In genomic region chr5:137075163-137075970, GRCh38 we compare ENCODE assay signal across 9 cellular contexts.
DNase-seq lines count a peak whose midpoint lies in the region; ATAC-seq, FAIRE-seq and TF ChIP-seq lines count a peak whose summit lies in the region.
"Had no signal": no experiment of that assay in that cellular context is flagged by ENCODE, and none has a peak within 500 bp of the region (broad histone marks: within the 10 kb centered on the region; RNA-seq: fewer than 3 reads in every experiment).

No MANE protein-coding gene starts in this region.

- no peaks in the 10 kb centered on the region for H4K20me1 ChIP-seq in HepG2 (ENCODE audit: insufficient read depth, low read length)

- H3K4me3 ChIP-seq in body of pancreas (no peak overlapping the region), HepG2 (replicated peaks in 1 of 3; ENCODE audit: insufficient read depth in 1 of 3, low read depth in 2 of 3, low read length in 3 of 3) (no peak overlapping the region)

- H3K9me3 ChIP-seq in body of pancreas (no peaks in the 10 kb centered on the region), HepG2 (ENCODE audit: low read length) (no peaks in the 10 kb centered on the region)

- H3K4me3 Mint-ChIP-seq in natural killer cell treated with Interleukin-12 subunit alpha and Interleukin-12 subunit beta and Interleukin-15 and Interleukin-18, amount 100 ng/mL, for 72 hours: no peak overlapping the region
- H3K4me3 Mint-ChIP-seq: T-helper 1 cell treated with Interleukin-12 subunit alpha and Interleukin-12 subunit beta and Interleukin-4 antibody, amounts not matched to agents 30 μg/mL and 1 μg/mL, for 36 hours had no signal

- in situ Hi-C loops in HepG2 (cut with HindIII; ENCODE audit: extremely low pct_ligation_motif_present, low pct_unique_long_range_greater_than_20kb): loop anchor here (5.0 kb wide), 1 partner anchor 147 kb away; no protein-coding TSS in a partner anchor

- no peaks in the 10 kb centered on the region for H3K36me3 Mint-ChIP-seq in natural killer cell treated with Interleukin-12 subunit alpha and Interleukin-12 subunit beta and Interleukin-15 and Interleukin-18, amount 100 ng/mL, for 72 hours

- WGBS in body of pancreas, 2 donors: 24 to 26% methylated on average over 7 of the region's 7 CpGs
- WGBS in HepG2 (ENCODE audit: low lambda C conversion rate): 7% methylated on average over 3 of the region's 7 CpGs

- peak; percentile 76 for FAIRE-seq in HepG2 (lab: Jason Lieb, UNC)

- POLR2A ChIA-PET in HepG2 (lab: Yijun Ruan, JAX): no interaction called here

- BruUV-seq in HepG2 (replicated peaks; lab: Mats Ljungman, UMichigan): no TSS peak

- TF ChIP-seq POLR2A in body of pancreas (IDR thresholded peaks at IDR 0.05) (no peak), HepG2 (IDR thresholded peaks at IDR 0.05; ENCODE audit: insufficient read depth in 1 of 2, low read depth in 2 of 2, low read length in 2 of 2) (no peak)

- H2AFZ ChIP-seq in HepG2 (ENCODE audit: low read length): no peak overlapping the region

- CTCF ChIA-PET in HepG2 (lab: Yijun Ruan, JAX; ENCODE audit: low intra/inter-chr PET ratio, low total read pairs): no interaction called here

- H3K9me3 Mint-ChIP-seq in natural killer cell treated with Interleukin-12 subunit alpha and Interleukin-12 subunit beta and Interleukin-15 and Interleukin-18, amount 100 ng/mL, for 72 hours: no peaks in the 10 kb centered on the region
- H3K9me3 Mint-ChIP-seq: T-helper 1 cell treated with Interleukin-12 subunit alpha and Interleukin-12 subunit beta and Interleukin-4 antibody, amounts not matched to agents 30 μg/mL and 1 μg/mL, for 36 hours had no signal

- H3K79me2 ChIP-seq in HepG2 (ENCODE audit: insufficient read depth, low read length): no peaks in the 10 kb centered on the region

- intact Hi-C loops in body of pancreas (cut with DNase I): no loop called here
- intact Hi-C loops in HepG2 (cut with micrococcal nuclease; ENCODE audit: unreplicated experiment): loop anchor here (1.0 kb wide), 2 partner anchors 140 to 145 kb away; no protein-coding TSS in a partner anchor

- TF ChIP-seq CTCF in body of pancreas (IDR thresholded peaks at IDR 0.05) (peak; percentile 64 to 94 (median 89)), HepG2 (CRISPR knock-in tag; IDR thresholded peaks at IDR 0.05) (peak; percentile 81)

- H3K27me3 Mint-ChIP-seq in natural killer cell treated with Interleukin-12 subunit alpha and Interleukin-12 subunit beta and Interleukin-15 and Interleukin-18, amount 100 ng/mL, for 72 hours: peaks cover 5 to 20% of the 10 kb centered on the region in 2 donors

- ATAC-seq in HG03354 (IDR thresholded peaks at IDR 0.05; ENCODE audit: poor library complexity, severe bottlenecking, unreplicated experiment) (peak; percentile 80), body of pancreas (peak; percentile 95), HepG2 (peak; percentile 100)
- no peak for ATAC-seq in natural killer cell treated with Interleukin-12 subunit alpha and Interleukin-12 subunit beta and Interleukin-15 and Interleukin-18, amount 100 ng/mL, for 72 hours

- H3K36me3 ChIP-seq in body of pancreas (replicated peaks in 1 of 2; ENCODE audit: insufficient read depth in 1 of 2, low read depth in 2 of 2) (no peaks in the 10 kb centered on the region), HepG2 (replicated peaks in 1 of 2; ENCODE audit: control insufficient read depth in 1 of 2, insufficient read depth in 2 of 2, low read length in 2 of 2) (no peaks in the 10 kb centered on the region)

- H3K4me1 ChIP-seq in body of pancreas (peaks cover 38% of the 10 kb centered on the region), HepG2 (ENCODE audit: insufficient read depth, low read length) (no peaks in the 10 kb centered on the region)

- H3K27ac ChIP-seq in body of pancreas (peak overlapping the region; percentile 51 to 74 (median 58)), HepG2 (ENCODE audit: extremely low read length, insufficient read depth, low read length) (no peak overlapping the region)

- no peak overlapping the region for H3K27ac Mint-ChIP-seq in natural killer cell treated with Interleukin-12 subunit alpha and Interleukin-12 subunit beta and Interleukin-15 and Interleukin-18, amount 100 ng/mL, for 72 hours
- H3K27ac Mint-ChIP-seq: T-helper 1 cell treated with Interleukin-12 subunit alpha and Interleukin-12 subunit beta and Interleukin-4 antibody, amounts not matched to agents 30 μg/mL and 1 μg/mL, for 36 hours had no signal

- no peaks in the 10 kb centered on the region for H3K27me3 ChIP-seq in body of pancreas
- H3K27me3 ChIP-seq in HepG2 (ENCODE audit: control insufficient read depth in 1 of 2, insufficient read depth in 2 of 2, low read length in 2 of 2): no peaks in the 10 kb centered on the region; a peak in 1 of 5 replicates

- DNase-seq in DMS 273 treated with DMSO at 0.1 percent for 48 hours (lab: John Stamatoyannopoulos, UW) (peak; percentile 13), GM19240 (ENCODE audit: insufficient read length, low spot score) (peak; percentile 21), NCI-H774 (lab: John Stamatoyannopoulos, UW) (peak; percentile 82), body of pancreas (peak; percentile 92 to 94 (median 93)), HepG2 (ENCODE audit: low spot score) (peak; percentile 69)
- no peak for DNase-seq in central memory CD4-positive, alpha-beta T cell
- no peak for DNase-seq in natural killer cell treated with Interleukin-12 subunit alpha and Interleukin-12 subunit beta and Interleukin-15 and Interleukin-18, amount 100 ng/mL, for 72 hours (ENCODE audit: low spot score)

- TF ChIP-seq RAD21 in HepG2 (CRISPR knock-in tag; IDR thresholded peaks at IDR 0.05): peak; percentile 32; the same call in 1 of the 2 replicates

- H3K4me2 ChIP-seq in HepG2 (ENCODE audit: low read depth, low read length): no peak overlapping the region

- H3K4me1 Mint-ChIP-seq in natural killer cell treated with Interleukin-12 subunit alpha and Interleukin-12 subunit beta and Interleukin-15 and Interleukin-18, amount 100 ng/mL, for 72 hours (ENCODE audit: low read depth in 2 of 2): no peaks in the 10 kb centered on the region

- TF ChIP-seq EP300 in HepG2 (IDR thresholded peaks at IDR 0.05; ENCODE audit: low read depth in 2 of 2, low read length in 2 of 2) (no peak), HepG2 (CRISPR knock-in tag; IDR thresholded peaks at IDR 0.05; ENCODE audit: borderline replicate concordance) (no peak)

- H3K9ac ChIP-seq in HepG2 (ENCODE audit: insufficient read depth, low read depth, low read length): no peak overlapping the region

TF ChIP-seq in HepG2, 621 proteins besides CTCF, POLR2A, EP300 and RAD21 (continues in another document):
- TF ChIP-seq ZNF670 (CRISPR knock-in tag; IDR thresholded peaks at IDR 0.05; ENCODE audit: borderline replicate concordance) (no peak), PHF21A (CRISPR knock-in tag; IDR thresholded peaks at IDR 0.05) (no peak), XRCC5 (optimal IDR thresholded peaks at IDR 0.05; ENCODE audit: low read length) (peak; percentile 96), FOSL2 (CRISPR knock-in tag; IDR thresholded peaks at IDR 0.05) (0 out of 2 replicates have a peak, but pooled peaks have one; percentile 11), NR3C1 (CRISPR knock-in tag; IDR thresholded peaks at IDR 0.05) (no peak), ZNF788 (CRISPR knock-in tag; IDR thresholded peaks at IDR 0.05; ENCODE audit: borderline replicate concordance) (peak; percentile 49; the same call in 1 of the 2 replicates), SMC3 (IDR thresholded peaks at IDR 0.05; ENCODE audit: low read length) (peak; percentile 47), MIER3 (CRISPR knock-in tag; IDR thresholded peaks at IDR 0.05; ENCODE audit: borderline replicate concordance) (0 out of 2 replicates have a peak, but pooled peaks have one; percentile 26), ZNF12 (CRISPR knock-in tag; IDR thresholded peaks at IDR 0.05) (peak; percentile 23; the same call in 1 of the 2 replicates), MEIS1 (CRISPR knock-in tag; IDR thresholded peaks at IDR 0.05; ENCODE audit: borderline replicate concordance) (no peak), ZNF776 (CRISPR knock-in tag; IDR thresholded peaks at IDR 0.05) (no peak), MAFG (CRISPR knock-in tag; IDR thresholded peaks at IDR 0.05) (no peak), RXRB (CRISPR knock-in tag; IDR thresholded peaks at IDR 0.05; ENCODE audit: borderline replicate concordance) (no peak), FLYWCH1 (CRISPR knock-in tag; IDR thresholded peaks at IDR 0.05) (no peak), GABPB1 (CRISPR knock-in tag; IDR thresholded peaks at IDR 0.05) (peak; percentile 50; the same call in 1 of the 2 replicates), GABPA (IDR thresholded peaks at IDR 0.05; ENCODE audit: low read depth, low read length) (no peak), GABPA (CRISPR knock-in tag; IDR thresholded peaks at IDR 0.05; ENCODE audit: low read depth) (0 out of 2 replicates have a peak, but pooled peaks have one; percentile 17), ZSCAN31 (CRISPR knock-in tag; IDR thresholded peaks at IDR 0.05; ENCODE audit: low read depth) (no peak), ELF3 (CRISPR knock-in tag; IDR thresholded peaks at IDR 0.05) (peak; percentile 80), ONECUT2 (CRISPR knock-in tag; IDR thresholded peaks at IDR 0.05) (no peak), ZNF510 (CRISPR knock-in tag; IDR thresholded peaks at IDR 0.05; ENCODE audit: low read depth) (no peak), SRY (CRISPR knock-in tag; IDR thresholded peaks at IDR 0.05) (no peak), ZFAT (CRISPR knock-in tag; conservative IDR thresholded peaks at IDR 0.05) (no peak), PAWR (CRISPR knock-in tag; IDR thresholded peaks at IDR 0.05; ENCODE audit: borderline replicate concordance) (no peak), RAD51 (IDR thresholded peaks at IDR 0.05; ENCODE audit: borderline replicate concordance) (no peak), IKZF4 (CRISPR knock-in tag; IDR thresholded peaks at IDR 0.05; ENCODE audit: borderline replicate concordance, low read depth, not compliant biosample characterization) (no peak), ZNF235 (CRISPR knock-in tag; IDR thresholded peaks at IDR 0.05; ENCODE audit: borderline replicate concordance) (no peak), SETDB1 (CRISPR knock-in tag; IDR thresholded peaks at IDR 0.05; ENCODE audit: borderline replicate concordance) (no peak), KDM2A (CRISPR knock-in tag; IDR thresholded peaks at IDR 0.05; ENCODE audit: borderline replicate concordance, low read depth) (peak; percentile 41; the same call in 1 of the 2 replicates), ZNF138 (CRISPR knock-in tag; IDR thresholded peaks at IDR 0.05; ENCODE audit: low read depth) (no peak)

Comparison
In these comparisons a context has a peak if more than half of its experiments do, and no peak if none do; other contexts are left out.
1. DNase-seq: peak in DMS 273 treated with DMSO at 0.1 percent for 48 hours (single experiment), GM19240 (single experiment), NCI-H774 (single experiment), body of pancreas (4 of 4) and HepG2 (single experiment); none in central memory CD4-positive, alpha-beta T cell (single experiment) and natural killer cell treated with Interleukin-12 subunit alpha and Interleukin-12 subunit beta and Interleukin-15 and Interleukin-18, amount 100 ng/mL, for 72 hours (single experiment).
2. ATAC-seq: peak in HG03354 (single experiment), body of pancreas (single experiment) and HepG2 (single experiment); none in natural killer cell treated with Interleukin-12 subunit alpha and Interleukin-12 subunit beta and Interleukin-15 and Interleukin-18, amount 100 ng/mL, for 72 hours (0 of 2).